Comparison of ENCODE assay signal across 28 cellular contexts in the genomic region with DNA sequence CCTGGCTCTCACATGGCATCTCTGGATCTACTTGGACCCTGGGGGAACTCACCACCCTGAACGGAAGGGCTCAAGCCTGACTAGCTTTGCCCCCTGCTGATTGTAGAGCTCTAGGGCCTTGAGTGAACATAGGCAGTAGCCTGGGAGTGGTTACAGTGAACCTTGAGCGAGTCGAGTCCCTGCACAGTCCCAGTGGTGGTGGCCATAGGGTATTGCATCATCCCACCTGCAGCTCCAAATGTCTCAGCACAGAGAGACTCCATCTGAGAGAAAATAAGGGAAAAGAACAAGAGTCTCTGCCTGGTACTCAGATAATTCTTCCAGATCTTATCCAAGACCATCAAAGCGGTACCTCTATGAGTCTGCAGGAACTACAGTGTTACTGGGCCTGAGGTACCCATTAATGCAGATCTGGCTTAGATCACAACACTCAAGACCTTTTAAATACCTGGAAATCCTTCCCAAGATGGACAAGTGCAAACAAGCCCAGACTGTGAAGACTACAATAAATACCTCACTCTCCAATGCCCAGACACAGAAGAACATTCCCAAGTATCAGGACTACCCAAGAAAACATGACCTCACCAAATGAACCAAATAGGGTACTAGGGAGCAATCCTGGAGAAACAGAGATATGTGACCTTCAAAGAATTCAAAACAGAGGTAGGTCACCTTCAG.
"Had no signal": no experiment of that assay in that cellular context is flagged by ENCODE, and none has a peak within 500 bp of the region (broad histone marks: within the 10 kb centered on the region; RNA-seq: fewer than 3 reads in every experiment).

No MANE protein-coding gene starts in this region.

- H3K9me3 ChIP-seq: esophagus muscularis mucosa, thoracic aorta, upper lobe of left lung had no signal

- ATAC-seq: activated CD4-positive, alpha-beta T cell treated with anti-CD3 and anti-CD28 coated beads for 36 hours; activated naive CD4-positive, alpha-beta T cell treated with anti-CD3 and anti-CD28 coated beads, Interleukin-2, amount 50 U/mL, for 72 hours; activated T-helper 17 cell treated with anti-CD3 and anti-CD28 coated beads, Interleukin-2, amount 50 U/mL, for 72 hours; heart left ventricle; left lung; naive thymus-derived CD4-positive, alpha-beta T cell; T-cell had no signal

- H3K4me3 ChIP-seq: esophagus muscularis mucosa, heart left ventricle, left lung, lung, thoracic aorta, upper lobe of left lung had no signal

- H3K4me3 Mint-ChIP-seq: activated B cell treated with CpG ODN at 0.5 μM for 24 hours; activated CD4-positive, alpha-beta T cell treated with anti-CD3 and anti-CD28 coated beads for 36 hours; activated T-cell treated with anti-CD3 and anti-CD28 coated beads, Interleukin-2, amount 50 U/mL, for 24 hours; activated T-helper 17 cell treated with anti-CD3 and anti-CD28 coated beads, Interleukin-2, amount 50 U/mL, for 72 hours; brain; naive thymus-derived CD4-positive, alpha-beta T cell; neural crest cell; T-cell; T-helper 2 cell treated with Interferon-gamma antibody and Interleukin-4, amounts not matched to agents 5 μg/mL and 100 μg/mL, for 36 hours had no signal

- H3K27me3 ChIP-seq: esophagus muscularis mucosa, heart left ventricle, left lung, upper lobe of left lung had no signal

- H3K27ac Mint-ChIP-seq: activated B cell treated with CpG ODN at 0.5 μM for 24 hours; activated CD4-positive, alpha-beta T cell treated with anti-CD3 and anti-CD28 coated beads for 36 hours; activated naive CD4-positive, alpha-beta T cell treated with anti-CD3 and anti-CD28 coated beads, Interleukin-2, amount 50 U/mL, for 72 hours; activated T-cell treated with anti-CD3 and anti-CD28 coated beads, Interleukin-2, amount 50 U/mL, for 24 hours; activated T-helper 17 cell treated with anti-CD3 and anti-CD28 coated beads, Interleukin-2, amount 50 U/mL, for 72 hours; brain; naive thymus-derived CD4-positive, alpha-beta T cell; progenitor cell of endocrine pancreas; T-cell; T-helper 2 cell treated with Interferon-gamma antibody and Interleukin-4, amounts not matched to agents 5 μg/mL and 100 μg/mL, for 36 hours had no signal

- H3K27ac ChIP-seq: esophagus muscularis mucosa, heart left ventricle, left lung, thoracic aorta, upper lobe of left lung had no signal

- H3K36me3 ChIP-seq: esophagus muscularis mucosa, heart left ventricle, left lung, thoracic aorta, upper lobe of left lung had no signal

- H3K36me3 Mint-ChIP-seq: brain, T-cell had no signal

- H3K4me1 Mint-ChIP-seq: activated B cell treated with CpG ODN at 0.5 μM for 24 hours; activated T-helper 17 cell treated with anti-CD3 and anti-CD28 coated beads, Interleukin-2, amount 50 U/mL, for 72 hours; brain; naive thymus-derived CD4-positive, alpha-beta T cell; neural crest cell; T-cell had no signal

- H3K27me3 Mint-ChIP-seq: activated T-cell treated with anti-CD3 and anti-CD28 coated beads, Interleukin-2, amount 50 U/mL, for 24 hours; activated T-helper 17 cell treated with anti-CD3 and anti-CD28 coated beads, Interleukin-2, amount 50 U/mL, for 72 hours; brain; progenitor cell of endocrine pancreas; T-cell had no signal

- H3K4me1 ChIP-seq: esophagus muscularis mucosa, left lung, upper lobe of left lung had no signal

- DNase-seq: activated B cell treated with CpG ODN at 0.5 μM for 24 hours; activated CD4-positive, alpha-beta T cell treated with anti-CD3 and anti-CD28 coated beads for 36 hours; activated CD4-positive, alpha-beta T cell treated with anti-CD3 and anti-CD28 coated beads, Interleukin-2, amount 50 U/mL, for 4 hours; activated CD8-positive, alpha-beta memory T cell treated with anti-CD3 and anti-CD28 coated beads for 24 hours; activated CD8-positive, alpha-beta memory T cell treated with anti-CD3 and anti-CD28 coated beads, Interleukin-2, amount 50 U/mL, for 4 hours; activated T-cell treated with anti-CD3 and anti-CD28 coated beads, Interleukin-2, amount 50 U/mL, for 24 hours; aorta; central memory CD4-positive, alpha-beta T cell; dermis blood vessel endothelial cell; effector CD8-positive, alpha-beta T cell; heart left ventricle; kidney glomerular epithelial cell; left lung; naive thymus-derived CD4-positive, alpha-beta T cell; retina; stimulated activated CD4-positive, alpha-beta T cell treated with anti-CD3 and anti-CD28 coated beads, Interleukin-4, amount 100 ng/mL, for 24 hours; stimulated activated naive CD4-positive, alpha-beta T cell treated with Interleukin-2 at 50 U/mL for 16 hours; T-cell; upper lobe of left lung had no signal
